1 cellular context compared by ENCODE assay signal in genomic region chr17:82781894-82782274, GRCh38.
TF ChIP-seq lines count a peak whose summit lies in the region.

No MANE protein-coding gene starts in this region.

TF ChIP-seq in GM12878, 131 proteins besides CTCF, POLR2A, EP300 and RAD21 (continues in another document):
- TF ChIP-seq NFYA (IDR thresholded peaks at IDR 0.05; ENCODE audit: borderline replicate concordance, low read depth, low read length) (no peak), ZNF24 (IDR thresholded peaks at IDR 0.05) (no peak), ZBTB33 (IDR thresholded peaks at IDR 0.05) (no peak), PKNOX1 (IDR thresholded peaks at IDR 0.05) (no peak), FOXK2 (IDR thresholded peaks at IDR 0.05) (no peak), NR2F1 (conservative IDR thresholded peaks at IDR 0.05) (no peak), RELA (IDR thresholded peaks at IDR 0.05; ENCODE audit: borderline replicate concordance, partially characterized antibody) (no peak), CHD1 (IDR thresholded peaks at IDR 0.05; ENCODE audit: low read depth, low read length) (no peak), ZNF207 (IDR thresholded peaks at IDR 0.05; ENCODE audit: borderline replicate concordance) (peak; percentile 78; the same call in 1 of the 2 replicates), NR2C1 (IDR thresholded peaks at IDR 0.05) (no peak), E4F1 (IDR thresholded peaks at IDR 0.05; ENCODE audit: borderline replicate concordance, partially characterized antibody) (no peak), NFIC (IDR thresholded peaks at IDR 0.05; ENCODE audit: low read depth, low read length) (no peak), RFX5 (IDR thresholded peaks at IDR 0.05; ENCODE audit: low read depth, low read length) (no peak), NKRF (conservative IDR thresholded peaks at IDR 0.05) (no peak), IKZF2 (IDR thresholded peaks at IDR 0.05) (no peak), FOS (IDR thresholded peaks at IDR 0.05; ENCODE audit: borderline replicate concordance, extremely low read depth, insufficient read length) (no peak), TCF3 (IDR thresholded peaks at IDR 0.05; ENCODE audit: borderline replicate concordance, insufficient read depth, low read depth, low read length) (0 out of 2 replicates have a peak, but pooled peaks have one; percentile 33), SP1 (IDR thresholded peaks at IDR 0.05; ENCODE audit: low read depth, low read length) (no peak), CHD2 (IDR thresholded peaks at IDR 0.05; ENCODE audit: borderline replicate concordance, low read depth, low read length) (no peak), RUNX3 (IDR thresholded peaks at IDR 0.05; ENCODE audit: low read length) (no peak), POLR2AphosphoS5 (IDR thresholded peaks at IDR 0.05; ENCODE audit: low read length) (no peak), RELB (IDR thresholded peaks at IDR 0.05; ENCODE audit: low read depth) (no peak), FOXM1 (IDR thresholded peaks at IDR 0.05; ENCODE audit: low read depth, low read length) (no peak), HDAC2 (IDR thresholded peaks at IDR 0.05) (no peak), IRF5 (IDR thresholded peaks at IDR 0.05; ENCODE audit: borderline replicate concordance) (no peak), ZNF384 (IDR thresholded peaks at IDR 0.05; ENCODE audit: borderline replicate concordance, low read depth, low read length) (no peak), BHLHE40 (IDR thresholded peaks at IDR 0.05; ENCODE audit: borderline replicate concordance in 1 of 2, low read depth in 2 of 2, low read length in 1 of 2) (peak in 1 of 2 experiments; percentile 19; a peak in 1 of 4 replicates), SUPT20H (IDR thresholded peaks at IDR 0.05; ENCODE audit: borderline replicate concordance, control insufficient read depth, low read depth, low read length) (no peak), CEBPZ (IDR thresholded peaks at IDR 0.05; ENCODE audit: low read depth, low read length) (no peak), RBBP5 (conservative IDR thresholded peaks at IDR 0.05) (no peak), WRNIP1 (IDR thresholded peaks at IDR 0.05; ENCODE audit: borderline replicate concordance, low read depth, low read length) (no peak), EGR1 (IDR thresholded peaks at IDR 0.05; ENCODE audit: borderline replicate concordance in 1 of 2, low read depth in 2 of 2, low read length in 2 of 2) (no peak), MEF2B (IDR thresholded peaks at IDR 0.05; ENCODE audit: partially characterized antibody, poor library complexity, severe bottlenecking) (no peak), ATF3 (IDR thresholded peaks at IDR 0.05; ENCODE audit: borderline replicate concordance, extremely low read depth, low read depth, low read length) (no peak), ZBTB11 (CRISPR knock-in tag; IDR thresholded peaks at IDR 0.05) (no peak), ATF2 (IDR thresholded peaks at IDR 0.05; ENCODE audit: low read length) (no peak), POLR2AphosphoS2 (IDR thresholded peaks at IDR 0.05; ENCODE audit: low read depth, low read length) (no peak), PAX8 (IDR thresholded peaks at IDR 0.05) (no peak), NBN (IDR thresholded peaks at IDR 0.05) (no peak), MAX (IDR thresholded peaks at IDR 0.05; ENCODE audit: low read depth, low read length) (no peak), GABPA (IDR thresholded peaks at IDR 0.05; ENCODE audit: low read depth) (no peak), RB1 (IDR thresholded peaks at IDR 0.05; ENCODE audit: borderline replicate concordance) (peak; percentile 57; the same call in 1 of the 2 replicates), MTA2 (IDR thresholded peaks at IDR 0.05; ENCODE audit: low read depth) (no peak)
